19 cellular contexts compared by ENCODE assay signal in genomic region chr3:12759693-12760565, GRCh38. TPM values are rescaled to one million over a fixed set of nuclear protein-coding genes. Genes with fewer than 3 reads are reported as not detected.
A peak's percentile ranks its signal among the peaks of the same experiment; 100 is the strongest.
DNase-seq lines count a peak whose midpoint lies in the region; ATAC-seq and TF ChIP-seq lines count a peak whose summit lies in the region.
"Had no signal": no experiment of that assay in that cellular context is flagged by ENCODE, and none has a peak within 500 bp of the region (broad histone marks: within the 10 kb centered on the region; RNA-seq: fewer than 3 reads in every experiment).

No MANE protein-coding gene starts in this region.

- intact Hi-C loops in PC-9 (cut with micrococcal nuclease; ENCODE audit: unreplicated experiment) (loop anchor here (1.0 to 10.0 kb wide), 4 partner anchors 9 to 565 kb away; no protein-coding TSS in a partner anchor), sciatic nerve (cut with DNase I) (no loop called here)

- H3K79me2 ChIP-seq in PC-9 (ENCODE audit: low read depth): peaks cover 20% of the 10 kb centered on the region; the same call in 1 of the 2 replicates

- no peak overlapping the region for H3K27ac Mint-ChIP-seq in endothelial cell (ENCODE audit: unreplicated experiment)
- H3K27ac Mint-ChIP-seq: activated CD4-positive, alpha-beta T cell treated with anti-CD3 and anti-CD28 coated beads, Interleukin-2, amount 10 ng/mL, durations not matched to agents 7 days and 5 days; activated naive CD8-positive, alpha-beta T cell treated with anti-CD3 and anti-CD28 coated beads, Interleukin-2, amount 50 U/mL, for 24 hours had no signal

- DNase-seq in ELF-1 (ENCODE audit: low read depth, low spot score) (peak; percentile 73), PC-9 (peak; percentile 39 to 63), sciatic nerve (ENCODE audit: low spot score) (no peak), erythroblast (lab: John Stamatoyannopoulos, UW) (no peak), 8988T (no peak), BE2C (no peak), endothelial cell (ENCODE audit: low spot score) (no peak)
- DNase-seq: activated CD4-positive, alpha-beta T cell treated with anti-CD3 and anti-CD28 coated beads, Interleukin-2, amount 10 ng/mL, durations not matched to agents 7 days and 5 days; activated naive CD8-positive, alpha-beta T cell treated with anti-CD3 and anti-CD28 coated beads, Interleukin-2, amount 50 U/mL, for 24 hours; activated T-cell treated with anti-CD3 and anti-CD28 coated beads, Interleukin-2, amount 50 U/mL, for 4 hours; GM23248; hippocampal formation; NCI-H1436 treated with DMSO at 0.1 percent for 48 hours; NCI-H345 had no signal

- H3K9me3 ChIP-seq in PC-9 (ENCODE audit: insufficient read depth, low read depth) (no peaks in the 10 kb centered on the region), BE2C (no peaks in the 10 kb centered on the region)
- H3K9me3 ChIP-seq: esophagus muscularis mucosa, SJSA1, thoracic aorta had no signal

- H3K4me3 ChIP-seq in PC-9 (peak overlapping the region; percentile 18; the same call in 1 of the 2 replicates), BE2C (ENCODE audit: low read depth, low read length) (no peak overlapping the region)
- H3K4me3 ChIP-seq: esophagus muscularis mucosa, GM23248, SJSA1, thoracic aorta had no signal

- no peak overlapping the region for H3K4me3 Mint-ChIP-seq in endothelial cell (ENCODE audit: unreplicated experiment)
- H3K4me3 Mint-ChIP-seq: activated CD4-positive, alpha-beta T cell treated with anti-CD3 and anti-CD28 coated beads, Interleukin-2, amount 10 ng/mL, durations not matched to agents 7 days and 5 days; activated naive CD8-positive, alpha-beta T cell treated with anti-CD3 and anti-CD28 coated beads, Interleukin-2, amount 50 U/mL, for 24 hours; activated T-cell treated with anti-CD3 and anti-CD28 coated beads, Interleukin-2, amount 50 U/mL, for 4 hours had no signal

- CTCF ChIA-PET in PC-9 (lab: Charles Lee): interaction anchor here (0.7 to 1.6 kb wide), 2 partner anchors 8 to 18 kb away, joined by 3 read pairs; no protein-coding TSS in a partner anchor

- TSS peak; percentile 72 for BruUV-seq in PC-9 (replicated peaks; lab: Mats Ljungman, UMichigan)

- peaks cover 51% of the 10 kb centered on the region for H3K4me1 ChIP-seq in PC-9 (replicated peaks; ENCODE audit: insufficient read depth)
- no peaks in the 10 kb centered on the region for H3K4me1 ChIP-seq in BE2C

- peak overlapping the region; percentile 91 for H3K27ac ChIP-seq in PC-9
- H3K27ac ChIP-seq: esophagus muscularis mucosa, GM23248, SJSA1, thoracic aorta had no signal

- peak; percentile 56 for ATAC-seq in esophagus mucosa
- peak; percentile 7 for ATAC-seq in sciatic nerve
- ATAC-seq: activated naive CD8-positive, alpha-beta T cell treated with anti-CD3 and anti-CD28 coated beads, Interleukin-2, amount 50 U/mL, for 24 hours; activated T-cell treated with anti-CD3 and anti-CD28 coated beads, Interleukin-2, amount 50 U/mL, for 4 hours; left lobe of liver had no signal

- H4K20me1 ChIP-seq in PC-9 (ENCODE audit: insufficient read depth): no peaks in the 10 kb centered on the region

- TF ChIP-seq POLR2A in erythroblast (IDR thresholded peaks at IDR 0.05; ENCODE audit: low read length): no peak

- H3K36me3 ChIP-seq in PC-9 (ENCODE audit: low read depth) (no peaks in the 10 kb centered on the region), BE2C (no peaks in the 10 kb centered on the region)
- H3K36me3 ChIP-seq: esophagus muscularis mucosa, SJSA1, thoracic aorta had no signal

- H3K9me3 Mint-ChIP-seq in endothelial cell (ENCODE audit: unreplicated experiment): no peaks in the 10 kb centered on the region
- H3K9me3 Mint-ChIP-seq: activated CD4-positive, alpha-beta T cell treated with anti-CD3 and anti-CD28 coated beads, Interleukin-2, amount 10 ng/mL, durations not matched to agents 7 days and 5 days; activated naive CD8-positive, alpha-beta T cell treated with anti-CD3 and anti-CD28 coated beads, Interleukin-2, amount 50 U/mL, for 24 hours; activated T-cell treated with anti-CD3 and anti-CD28 coated beads, Interleukin-2, amount 50 U/mL, for 4 hours had no signal

- H3K27me3 ChIP-seq in PC-9 (ENCODE audit: insufficient read depth, low read depth): no peaks in the 10 kb centered on the region
- no peaks in the 10 kb centered on the region for H3K27me3 ChIP-seq in BE2C
- H3K27me3 ChIP-seq: esophagus muscularis mucosa, SJSA1 had no signal

- no peak for TF ChIP-seq CTCF in PC-9 (conservative IDR thresholded peaks at IDR 0.05)
- no peak for TF ChIP-seq CTCF in BE2C (IDR thresholded peaks at IDR 0.05; ENCODE audit: low read depth, low read length)
- no peak for TF ChIP-seq CTCF in endothelial cell (IDR thresholded peaks at IDR 0.05; ENCODE audit: unreplicated experiment)

- POLR2A ChIA-PET in PC-9 (lab: Charles Lee; ENCODE audit: unreplicated experiment): interaction anchor here (0.7 kb wide), 1 partner anchor 16 kb away, joined by 3 read pairs; no protein-coding TSS in a partner anchor

- peak overlapping the region; percentile 59; the same call in 1 of the 2 replicates for H2AFZ ChIP-seq in PC-9
- H2AFZ ChIP-seq: GM23248 had no signal

- H3K27me3 Mint-ChIP-seq in endothelial cell (ENCODE audit: unreplicated experiment): peaks cover 4% of the 10 kb centered on the region

- H3K4me1 Mint-ChIP-seq in endothelial cell (ENCODE audit: unreplicated experiment): peaks cover 10% of the 10 kb centered on the region

- H3K36me3 Mint-ChIP-seq in endothelial cell (ENCODE audit: low read depth, unreplicated experiment): no peaks in the 10 kb centered on the region

- H3F3A ChIP-seq in PC-9 (ENCODE audit: insufficient read depth, low read depth): peaks cover 53% of the 10 kb centered on the region

- H3K9me2 ChIP-seq in PC-9 (ENCODE audit: insufficient read depth): no peaks in the 10 kb centered on the region

- H3K4me2 ChIP-seq in PC-9: peak overlapping the region; percentile 78

RNA-seq across cellular contexts. Expression of gene TMEM40, which starts 0.9 kb away (rescaled TPM):
- total RNA-seq in PC-9 (2021) (30.5 and 33.9 TPM in 2 replicates), esophagus mucosa (237 TPM), sciatic nerve (not detected), endothelial cell (ENCODE audit: unreplicated experiment) (not detected)
- polyA plus RNA-seq in BE2C (2012; ENCODE audit: insufficient read depth, insufficient read length, low read depth): not detected
- total RNA-seq: activated CD4-positive, alpha-beta T cell treated with anti-CD3 and anti-CD28 coated beads, Interleukin-2, amount 10 ng/mL, durations not matched to agents 7 days and 5 days; activated T-cell treated with anti-CD3 and anti-CD28 coated beads, Interleukin-2, amount 50 U/mL, for 4 hours; esophagus muscularis mucosa; GM23248; SJSA1; thoracic aorta had no signal
- polyA plus RNA-seq: GM23248 had no signal

RNA-seq across cellular contexts. Expression of gene CAND2, which starts 36.6 kb away (rescaled TPM):
- 0.30 and 0.37 TPM in 2 replicates for total RNA-seq in PC-9 (2021)
- 1.1 TPM for total RNA-seq in esophagus mucosa
- total RNA-seq in sciatic nerve: 16.8 TPM
- polyA plus RNA-seq in BE2C (2012; ENCODE audit: insufficient read depth, insufficient read length, low read depth): 1.6 TPM
- 1.8 TPM for total RNA-seq in endothelial cell (ENCODE audit: unreplicated experiment)

Comparison
In these comparisons a context has a peak if more than half of its experiments do, and no peak if none do; other contexts are left out.
1. DNase-seq: peak in ELF-1 (single experiment) and PC-9 (2 of 2); none in sciatic nerve (single experiment), erythroblast (0 of 2), 8988T (single experiment), BE2C (single experiment) and endothelial cell (single experiment).
2. RNA of gene TMEM40, which starts 0.9 kb away (total RNA-seq): 237 TPM in esophagus mucosa (single experiment) and 30.5 to 33.9 TPM in PC-9; not detected in sciatic nerve (single experiment) and not detected in endothelial cell (single experiment); every median in the first group is over 10 times any median in the second.